In genomic region chr20:63957690-63958441, GRCh38 we compare ENCODE assay signal across 8 cellular contexts. TPM values are rescaled to one million over a fixed set of nuclear protein-coding genes. Genes with fewer than 3 reads are reported as not detected.
DNase-seq lines count a peak whose midpoint lies in the region; ATAC-seq and TF ChIP-seq lines count a peak whose summit lies in the region.

No MANE protein-coding gene starts in this region.

- intact Hi-C loops in vagina (cut with DNase I), result no loop called here

- no peak for TF ChIP-seq POLR2A in vagina (IDR thresholded peaks at IDR 0.05)

- H3K36me3 ChIP-seq in MM.1S (replicated peaks; ENCODE audit: insufficient read depth, low read length), result no peaks in the 10 kb centered on the region
- peaks cover 0 to 25% of the 10 kb centered on the region in 2 donors for H3K36me3 ChIP-seq in vagina

- no peaks in the 10 kb centered on the region for H4K20me1 ChIP-seq in MM.1S (ENCODE audit: insufficient read depth, low read length)

- H3K4me1 Mint-ChIP-seq in memory B cell, result peaks cover 25% of the 10 kb centered on the region

- H3K4me1 ChIP-seq in MM.1S (ENCODE audit: low read length), result peaks cover 21% of the 10 kb centered on the region; the same call in 1 of the 2 replicates
- peaks cover 45% of the 10 kb centered on the region for H3K4me1 ChIP-seq in vagina

- no peak overlapping the region for H3K27ac Mint-ChIP-seq in memory B cell

- peak overlapping the region; percentile 84; the same call in 1 of the 2 replicates for H3K9ac ChIP-seq in MM.1S (ENCODE audit: low read length)

- ATAC-seq in memory B cell (ENCODE audit: low read depth) (no peak), GM21786 (IDR thresholded peaks at IDR 0.05; ENCODE audit: unreplicated experiment) (no peak), GM19397 (IDR thresholded peaks at IDR 0.05; ENCODE audit: unreplicated experiment) (no peak)

- DNase-seq in COR-L47 (lab: John Stamatoyannopoulos, UW) (peak; percentile 77), MM.1S (peak; percentile 66), memory B cell (ENCODE audit: low spot score in 2 of 2) (no peak), vagina (ENCODE audit: extremely low spot score in 2 of 2) (no peak), NCI-H1694 (lab: John Stamatoyannopoulos, UW) (no peak)
- DNase-seq in activated naive CD4-positive, alpha-beta T cell treated with anti-CD3 and anti-CD28 coated beads, Interleukin-2, amount 50 U/mL, for 16 hours, result peak; percentile 54

- H3K27me3 ChIP-seq in MM.1S (replicated peaks; ENCODE audit: insufficient read depth, low read length) (no peaks in the 10 kb centered on the region), vagina (no peaks in the 10 kb centered on the region)

- H3K4me3 ChIP-seq in MM.1S (ENCODE audit: low read length) (peak overlapping the region; percentile 81), vagina (peak overlapping the region in 1 of 2 donors; percentile 99)

- peak overlapping the region; percentile 82 for H3K4me3 Mint-ChIP-seq in memory B cell

- peaks cover 8% of the 10 kb centered on the region for H3K36me3 Mint-ChIP-seq in memory B cell

- H3K9me3 ChIP-seq in MM.1S (replicated peaks; ENCODE audit: insufficient read depth, low read length) (no peaks in the 10 kb centered on the region), vagina (no peaks in the 10 kb centered on the region)

- H2AFZ ChIP-seq in MM.1S (ENCODE audit: low read length), result peak overlapping the region; percentile 83; the same call in 1 of the 2 replicates

- peaks cover 33% of the 10 kb centered on the region for H3K79me2 ChIP-seq in MM.1S (ENCODE audit: low read length)

- no peak for TF ChIP-seq CTCF in MM.1S (IDR thresholded peaks at IDR 0.05; ENCODE audit: low read length)
- TF ChIP-seq CTCF in vagina (IDR thresholded peaks at IDR 0.05), result no peak

- H3K4me2 ChIP-seq in MM.1S (ENCODE audit: low read depth, low read length), result peak overlapping the region; percentile 95

- H3K9me3 Mint-ChIP-seq in memory B cell, result no peaks in the 10 kb centered on the region

- H3K9me2 ChIP-seq in MM.1S (replicated peaks; ENCODE audit: insufficient read depth, low read length), result no peaks in the 10 kb centered on the region

- H3K27ac ChIP-seq in MM.1S (ENCODE audit: low read length) (peak overlapping the region; percentile 82; the same call in 1 of the 2 replicates), vagina (peak overlapping the region; percentile 70)

- peaks cover 15% of the 10 kb centered on the region for H3F3A ChIP-seq in MM.1S (ENCODE audit: insufficient read depth, low read length)

- H3K27me3 Mint-ChIP-seq in memory B cell, result no peaks in the 10 kb centered on the region

RNA-seq across cellular contexts. Expression of gene UCKL1, which starts 1.6 kb away (rescaled TPM):
- 50.1 TPM for total RNA-seq in vagina

RNA-seq across cellular contexts. Expression of gene ZNF512B, which starts 11.9 kb away (rescaled TPM):
- 10.3 TPM for total RNA-seq in vagina

RNA-seq across cellular contexts. Expression of gene SAMD10, which starts 21.6 kb away (rescaled TPM):
- total RNA-seq in vagina, result 11.8 TPM

RNA-seq across cellular contexts. Expression of gene PRPF6, which starts 23.1 kb away (rescaled TPM):
- 50.6 TPM for total RNA-seq in vagina

Comparison
In these comparisons a context has a peak if more than half of its experiments do, and no peak if none do; other contexts are left out.
1. DNase-seq: peak in COR-L47 (single experiment), MM.1S (single experiment) and activated naive CD4-positive, alpha-beta T cell treated with anti-CD3 and anti-CD28 coated beads, Interleukin-2, amount 50 U/mL, for 16 hours (single experiment); none in memory B cell (0 of 2), vagina (0 of 2) and NCI-H1694 (single experiment).